Comparison of ENCODE assay signal across 10 cellular contexts in the genomic region with DNA sequence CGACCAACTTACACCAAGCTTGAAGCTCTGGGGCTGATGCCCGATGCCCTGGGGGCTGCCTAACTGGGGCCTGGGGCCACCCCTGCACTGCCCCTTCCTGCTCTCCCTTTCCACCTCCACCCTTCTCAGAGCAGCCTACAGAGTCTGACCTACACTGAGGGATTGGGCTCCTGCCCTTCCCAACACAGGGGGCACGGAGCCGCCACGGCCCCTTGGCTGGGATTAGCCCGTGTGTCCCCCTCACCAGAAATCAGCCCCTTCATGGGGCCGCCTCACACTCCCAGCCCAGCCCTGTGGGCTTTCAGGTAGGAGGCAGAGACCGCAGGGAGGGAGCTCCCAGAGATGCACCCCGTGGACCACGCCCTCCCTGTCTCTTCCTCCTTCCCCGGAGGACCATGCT.
A peak's percentile ranks its signal among the peaks of the same experiment; 100 is the strongest.
DNase-seq lines count a peak whose midpoint lies in the region; ATAC-seq, FAIRE-seq and TF ChIP-seq lines count a peak whose summit lies in the region.
"Had no signal": no experiment of that assay in that cellular context is flagged by ENCODE, and none has a peak within 500 bp of the region (broad histone marks: within the 10 kb centered on the region; RNA-seq: fewer than 3 reads in every experiment).

No MANE protein-coding gene starts in this region.

- intact Hi-C loops in K562 (cut with micrococcal nuclease) = no loop called here
- intact Hi-C loops in spleen (cut with DNase I; ENCODE audit: low total_unique reads) = no loop called here

- peak overlapping the region; percentile 73 for H3K4me2 ChIP-seq in BLaER1
- H3K4me2 ChIP-seq in K562 (ENCODE audit: insufficient read depth, low read length) = no peak overlapping the region

- 76% methylated on average over 5 of the region's 11 CpGs for WGBS in K562 (ENCODE audit: insufficient coverage, low coverage, missing lambda C conversion rate)
- 91 to 96% (median 94%) methylated on average over 11 of the region's 11 CpGs for WGBS in spleen, 5 donors

- TF ChIP-seq EP300 in K562 (IDR thresholded peaks at IDR 0.05; ENCODE audit: low read length) = no peak

- H3K9me3 ChIP-seq in BLaER1 (no peaks in the 10 kb centered on the region), K562 (replicated peaks; ENCODE audit: control insufficient read depth, insufficient read depth, low read depth, low read length) (peaks cover 2% of the 10 kb centered on the region; the same call in 1 of the 2 replicates), spleen (no peaks in the 10 kb centered on the region)
- H3K9me3 ChIP-seq: HAP-1 had no signal

- no peaks in the 10 kb centered on the region for H3K9me1 ChIP-seq in K562 (ENCODE audit: control insufficient read depth, insufficient read depth, low read length)

- FAIRE-seq in K562 (lab: Jason Lieb, UNC) = no peak

- CTCF ChIA-PET in K562 (lab: Yijun Ruan, JAX; ENCODE audit: low intra/inter-chr PET ratio) = no interaction called here

- TF ChIP-seq CTCF in 22Rv1 (IDR thresholded peaks at IDR 0.05) = 0 out of 2 replicates have a peak, but pooled peaks have one; percentile 1
- TF ChIP-seq CTCF in K562 (IDR thresholded peaks at IDR 0.05 in 2 of 3, conservative IDR thresholded peaks at IDR 0.05 in 1 of 3; ENCODE audit: insufficient read depth in 2 of 3, low read depth in 1 of 3, low read length in 3 of 3) = no peak
- no peak for TF ChIP-seq CTCF in spleen (IDR thresholded peaks at IDR 0.05 in 8 of 11, conservative IDR thresholded peaks at IDR 0.05 in 3 of 11)

- peaks cover 21% of the 10 kb centered on the region for H4K20me1 ChIP-seq in BLaER1
- no peaks in the 10 kb centered on the region for H4K20me1 ChIP-seq in K562 (replicated peaks; ENCODE audit: control insufficient read depth, insufficient read depth, low read length)

- H3K27me3 ChIP-seq in BLaER1 (no peaks in the 10 kb centered on the region), K562 (ENCODE audit: control insufficient read depth in 2 of 2, insufficient read depth in 2 of 2, low read length in 2 of 2) (no peaks in the 10 kb centered on the region), spleen (replicated peaks in 1 of 7) (no peaks in the 10 kb centered on the region)

- H3K36me3 ChIP-seq in BLaER1 (peaks cover 36% of the 10 kb centered on the region; the same call in 1 of the 2 replicates), K562 (ENCODE audit: control insufficient read depth, insufficient read depth, low read length) (no peaks in the 10 kb centered on the region), spleen (peaks cover 0 to 65% (median 13%) of the 10 kb centered on the region in 6 donors)
- H3K36me3 ChIP-seq: HAP-1 had no signal

- no peak overlapping the region for H3K4me3 ChIP-seq in BLaER1
- H3K4me3 ChIP-seq in K562 = no peak overlapping the region
- no peak overlapping the region for H3K4me3 ChIP-seq in spleen
- H3K4me3 ChIP-seq: HAP-1 had no signal

- TF ChIP-seq POLR2A in K562 (conservative IDR thresholded peaks at IDR 0.05) (no peak), spleen (IDR thresholded peaks at IDR 0.05) (no peak)

- no peaks in the 10 kb centered on the region for H3K79me2 ChIP-seq in K562 (ENCODE audit: control insufficient read depth, insufficient read depth, low read length)

- ATAC-seq in K562 = peak; percentile 19; the same call in 1 of the 3 replicates

- no peak for DNase-seq in K562 (ENCODE audit: extremely low read depth in 1 of 4, low spot score in 3 of 4)
- peak; percentile 65 for DNase-seq in spleen
- DNase-seq in D341Med (ENCODE audit: low spot score) = no peak
- no peak for DNase-seq in stimulated activated naive CD4-positive, alpha-beta T cell treated with Interleukin-2 at 50 U/mL for 16 hours (lab: John Stamatoyannopoulos, UW)
- DNase-seq: CD4-positive, CD25-positive, alpha-beta regulatory T cell; DMS 273 treated with DMSO at 0.1 percent for 48 hours; DMS79 had no signal

- no peak for TF ChIP-seq RAD21 in K562 (CRISPR knock-in tag; conservative IDR thresholded peaks at IDR 0.05 in 1 of 2, IDR thresholded peaks at IDR 0.05 in 1 of 2)

- in situ Hi-C loops in K562 (cut with MboI) = no loop called here

- H2AFZ ChIP-seq in K562 (ENCODE audit: low read depth, low read length) = no peak overlapping the region

- H3K27ac ChIP-seq in 22Rv1 (no peak overlapping the region), BLaER1 (peak overlapping the region; percentile 38; the same call in 1 of the 2 replicates), K562 (ENCODE audit: extremely low read depth, low read depth, low read length) (no peak overlapping the region), spleen (no peak overlapping the region)

- no peak overlapping the region for H3K9ac ChIP-seq in BLaER1
- no peak overlapping the region for H3K9ac ChIP-seq in K562 (ENCODE audit: insufficient read depth in 1 of 2, low read depth in 2 of 2, low read length in 2 of 2)

- BruUV-seq in K562 (replicated peaks; lab: Mats Ljungman, UMichigan) = no TSS peak

- H3K4me1 ChIP-seq in BLaER1 (peaks cover 57% of the 10 kb centered on the region), K562 (replicated peaks in 1 of 2; ENCODE audit: control insufficient read depth in 2 of 2, insufficient read depth in 2 of 2, low read length in 2 of 2) (peaks cover 0 to 11% of the 10 kb centered on the region in 2 experiments; a peak in 2 of 5 replicates), spleen (no peaks in the 10 kb centered on the region)
- H3K4me1 ChIP-seq: HAP-1 had no signal

- POLR2A ChIA-PET in K562 (lab: Yijun Ruan, JAX) = interaction anchor here (0.6 kb wide), 1 partner anchor 19 kb away, joined by 3 read pairs; no protein-coding TSS in a partner anchor

TF ChIP-seq in K562, 482 proteins besides CTCF, POLR2A, EP300 and RAD21:
- TF ChIP-seq SUPT5H (IDR thresholded peaks at IDR 0.05) (no peak), ZNF431 (CRISPR knock-in tag; IDR thresholded peaks at IDR 0.05) (no peak), HSF4 (CRISPR knock-in tag; IDR thresholded peaks at IDR 0.05; ENCODE audit: borderline replicate concordance) (no peak), CC2D1A (IDR thresholded peaks at IDR 0.05) (no peak), ZEB2 (IDR thresholded peaks at IDR 0.05) (no peak), HMG20B (CRISPR knock-in tag; IDR thresholded peaks at IDR 0.05) (no peak), ZNF212 (CRISPR knock-in tag; IDR thresholded peaks at IDR 0.05) (no peak), FOXP1 (CRISPR knock-in tag; IDR thresholded peaks at IDR 0.05) (no peak), ZBTB8A (IDR thresholded peaks at IDR 0.05; ENCODE audit: partially characterized antibody) (no peak), POLR2B (IDR thresholded peaks at IDR 0.05; ENCODE audit: low read depth, partially characterized antibody) (no peak), KLF1 (tag; IDR thresholded peaks at IDR 0.05) (no peak), RFX5 (IDR thresholded peaks at IDR 0.05; ENCODE audit: low read depth, low read length) (no peak), KDM1A (IDR thresholded peaks at IDR 0.05) (no peak), HIVEP1 (CRISPR knock-in tag; IDR thresholded peaks at IDR 0.05) (no peak), SIN3A (IDR thresholded peaks at IDR 0.05; ENCODE audit: borderline replicate concordance in 2 of 2, control insufficient read depth in 1 of 2, low read depth in 2 of 2, low read length in 2 of 2) (no peak)
- TF ChIP-seq, protein P1, sequence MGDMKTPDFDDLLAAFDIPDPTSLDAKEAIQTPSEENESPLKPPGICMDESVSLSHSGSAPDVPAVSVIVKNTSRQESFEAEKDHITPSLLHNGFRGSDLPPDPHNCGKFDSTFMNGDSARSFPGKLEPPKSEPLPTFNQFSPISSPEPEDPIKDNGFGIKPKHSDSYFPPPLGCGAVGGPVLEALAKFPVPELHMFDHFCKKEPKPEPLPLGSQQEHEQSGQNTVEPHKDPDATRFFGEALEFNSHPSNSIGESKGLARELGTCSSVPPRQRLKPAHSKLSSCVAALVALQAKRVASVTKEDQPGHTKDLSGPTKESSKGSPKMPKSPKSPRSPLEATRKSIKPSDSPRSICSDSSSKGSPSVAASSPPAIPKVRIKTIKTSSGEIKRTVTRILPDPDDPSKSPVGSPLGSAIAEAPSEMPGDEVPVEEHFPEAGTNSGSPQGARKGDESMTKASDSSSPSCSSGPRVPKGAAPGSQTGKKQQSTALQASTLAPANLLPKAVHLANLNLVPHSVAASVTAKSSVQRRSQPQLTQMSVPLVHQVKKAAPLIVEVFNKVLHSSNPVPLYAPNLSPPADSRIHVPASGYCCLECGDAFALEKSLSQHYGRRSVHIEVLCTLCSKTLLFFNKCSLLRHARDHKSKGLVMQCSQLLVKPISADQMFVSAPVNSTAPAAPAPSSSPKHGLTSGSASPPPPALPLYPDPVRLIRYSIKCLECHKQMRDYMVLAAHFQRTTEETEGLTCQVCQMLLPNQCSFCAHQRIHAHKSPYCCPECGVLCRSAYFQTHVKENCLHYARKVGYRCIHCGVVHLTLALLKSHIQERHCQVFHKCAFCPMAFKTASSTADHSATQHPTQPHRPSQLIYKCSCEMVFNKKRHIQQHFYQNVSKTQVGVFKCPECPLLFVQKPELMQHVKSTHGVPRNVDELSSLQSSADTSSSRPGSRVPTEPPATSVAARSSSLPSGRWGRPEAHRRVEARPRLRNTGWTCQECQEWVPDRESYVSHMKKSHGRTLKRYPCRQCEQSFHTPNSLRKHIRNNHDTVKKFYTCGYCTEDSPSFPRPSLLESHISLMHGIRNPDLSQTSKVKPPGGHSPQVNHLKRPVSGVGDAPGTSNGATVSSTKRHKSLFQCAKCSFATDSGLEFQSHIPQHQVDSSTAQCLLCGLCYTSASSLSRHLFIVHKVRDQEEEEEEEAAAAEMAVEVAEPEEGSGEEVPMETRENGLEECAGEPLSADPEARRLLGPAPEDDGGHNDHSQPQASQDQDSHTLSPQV (IDR thresholded peaks at IDR 0.05) = no peak
- TF ChIP-seq, protein P2, sequence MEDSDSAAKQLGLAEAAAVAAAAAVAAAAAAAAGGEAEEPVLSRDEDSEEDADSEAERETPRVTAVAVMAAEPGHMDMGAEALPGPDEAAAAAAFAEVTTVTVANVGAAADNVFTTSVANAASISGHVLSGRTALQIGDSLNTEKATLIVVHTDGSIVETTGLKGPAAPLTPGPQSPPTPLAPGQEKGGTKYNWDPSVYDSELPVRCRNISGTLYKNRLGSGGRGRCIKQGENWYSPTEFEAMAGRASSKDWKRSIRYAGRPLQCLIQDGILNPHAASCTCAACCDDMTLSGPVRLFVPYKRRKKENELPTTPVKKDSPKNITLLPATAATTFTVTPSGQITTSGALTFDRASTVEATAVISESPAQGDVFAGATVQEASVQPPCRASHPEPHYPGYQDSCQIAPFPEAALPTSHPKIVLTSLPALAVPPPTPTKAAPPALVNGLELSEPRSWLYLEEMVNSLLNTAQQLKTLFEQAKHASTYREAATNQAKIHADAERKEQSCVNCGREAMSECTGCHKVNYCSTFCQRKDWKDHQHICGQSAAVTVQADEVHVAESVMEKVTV (CRISPR knock-in tag; IDR thresholded peaks at IDR 0.05) = no peak
